8 cellular contexts compared by ENCODE assay signal in genomic region chr12:118512669-118513068, GRCh38.
"Had no signal": no experiment of that assay in that cellular context is flagged by ENCODE, and none has a peak within 500 bp of the region (broad histone marks: within the 10 kb centered on the region; RNA-seq: fewer than 3 reads in every experiment).

No MANE protein-coding gene starts in this region.

- H3K27ac ChIP-seq: HL-60, KMS-11 had no signal

- H3K4me3 ChIP-seq: K562 had no signal

- H3K4me3 Mint-ChIP-seq: IgD-negative memory B cell had no signal

- H3K4me1 Mint-ChIP-seq: IgD-negative memory B cell had no signal

- DNase-seq: IMR-90, KBM-7, KG1 had no signal

- ATAC-seq: HepG2, K562 had no signal
